ENCODE assay signal across 20 cellular contexts in genomic region chr9:100639851-100640250, GRCh38.
"Had no signal": no experiment of that assay in that cellular context is flagged by ENCODE, and none has a peak within 500 bp of the region (broad histone marks: within the 10 kb centered on the region; RNA-seq: fewer than 3 reads in every experiment).

No MANE protein-coding gene starts in this region.

- H3K9me3 ChIP-seq: adrenal gland, tibial nerve, vagina had no signal

- H3K79me2 ChIP-seq: hepatocyte had no signal

- H3K36me3 ChIP-seq: adrenal gland, gastroesophageal sphincter, left ventricle myocardium inferior, spleen, tibial nerve, vagina had no signal

- H2AFZ ChIP-seq: hepatocyte had no signal

- ATAC-seq: gastroesophageal sphincter; right cardiac atrium; stimulated activated memory B cell treated with anti-CD40 and anti-IgM and Interleukin-4, amounts not matched to agents 10 μg/mL and 1 μg/mL and 100 μg/mL, for 72 hours; WTC11 had no signal

- H3K27ac ChIP-seq: adrenal gland, coronary artery, gastroesophageal sphincter, hepatocyte, left ventricle myocardium inferior, spleen, tibial nerve, vagina had no signal

- H3K27me3 ChIP-seq: hepatocyte, tibial nerve, vagina had no signal

- H3K4me2 ChIP-seq: hepatocyte had no signal

- FAIRE-seq: kidney had no signal

- H3K4me3 ChIP-seq: adrenal gland, coronary artery, gastroesophageal sphincter, hepatocyte, left ventricle myocardium inferior, spleen, tibial nerve, vagina had no signal

- H3K4me1 ChIP-seq: adrenal gland, gastroesophageal sphincter, left ventricle myocardium inferior, spleen, tibial nerve, vagina had no signal

- DNase-seq: activated CD4-positive, alpha-beta T cell treated with anti-CD3 and anti-CD28 coated beads, Interleukin-2, amount 10 ng/mL, durations not matched to agents 24 days and 14 days; activated naive CD4-positive, alpha-beta T cell treated with anti-CD3 and anti-CD28 coated beads, Interleukin-2, amount 50 U/mL, for 16 hours; adrenal gland; central memory CD4-positive, alpha-beta T cell; effector memory CD4-positive, alpha-beta T cell; kidney; left ventricle myocardium inferior; naive B cell; posterior cingulate gyrus; right cardiac atrium; spleen; stimulated activated CD4-positive, alpha-beta T cell treated with anti-CD3 and anti-CD28 coated beads, Interleukin-1b, Interleukin-23, amount 100 ng/mL, for 48 hours; T-helper 9 cell had no signal
